ENCODE assay signal across 32 cellular contexts in genomic region chr9:135765416-135765815, GRCh38.
"Had no signal": no experiment of that assay in that cellular context is flagged by ENCODE, and none has a peak within 500 bp of the region (broad histone marks: within the 10 kb centered on the region; RNA-seq: fewer than 3 reads in every experiment).

No MANE protein-coding gene starts in this region.

- H3K36me3 ChIP-seq: adrenal gland, ascending aorta, brain microvascular endothelial cell, breast epithelium, cardiac muscle cell had no signal

- ATAC-seq: activated naive CD4-positive, alpha-beta T cell treated with anti-CD3 and anti-CD28 coated beads, Interleukin-2, amount 50 U/mL, for 72 hours; activated naive CD8-positive, alpha-beta T cell treated with anti-CD3 and anti-CD28 coated beads, Interleukin-2, amount 50 U/mL, for 24 hours; activated T-cell treated with anti-CD3 and anti-CD28 coated beads, Interleukin-2, amount 50 U/mL, for 4 hours; activated T-cell treated with anti-CD3 and anti-CD28 coated beads, Interleukin-2, amount 50 U/mL, for 72 hours; activated T-helper 17 cell treated with anti-CD3 and anti-CD28 coated beads, Interleukin-2, amount 50 U/mL, for 72 hours; body of pancreas had no signal

- H3K9me3 ChIP-seq: adrenal gland had no signal

- H3K4me1 ChIP-seq: adrenal gland, ascending aorta, body of pancreas, breast epithelium had no signal

- H3K27me3 ChIP-seq: adrenal gland, ascending aorta, body of pancreas, brain microvascular endothelial cell, cardiac muscle cell had no signal

- DNase-seq: activated effector memory CD4-positive, alpha-beta T cell treated with anti-CD3 and anti-CD28 coated beads, Interleukin-2, amount 50 U/mL, for 16 hours; activated effector memory CD4-positive, alpha-beta T cell treated with Interleukin-2 at 50 U/mL for 16 hours; activated gamma-delta T cell; activated gamma-delta T cell treated with Interleukin-2 at 50 U/mL for 16 hours; activated naive CD4-positive, alpha-beta T cell; activated naive CD4-positive, alpha-beta T cell treated with anti-CD3 and anti-CD28 coated beads for 36 hours; activated naive CD4-positive, alpha-beta T cell treated with anti-CD3 and anti-CD28 coated beads, Interleukin-2, amount 10 ng/mL, durations not matched to agents 7 days and 5 days; activated naive CD4-positive, alpha-beta T cell treated with anti-CD3 and anti-CD28 coated beads, Interleukin-2, amount 50 U/mL, for 16 hours; activated naive CD4-positive, alpha-beta T cell treated with Interleukin-2 at 50 U/mL for 16 hours; activated naive CD8-positive, alpha-beta T cell treated with anti-CD3 and anti-CD28 coated beads for 36 hours; activated naive CD8-positive, alpha-beta T cell treated with anti-CD3 and anti-CD28 coated beads, Interleukin-2, amount 10 ng/mL, durations not matched to agents 7 days and 5 days; activated naive CD8-positive, alpha-beta T cell treated with anti-CD3 and anti-CD28 coated beads, Interleukin-2, amount 50 U/mL, for 24 hours; activated T-cell treated with anti-CD3 and anti-CD28 coated beads, Interleukin-2, amount 50 U/mL, for 1 hour; activated T-cell treated with anti-CD3 and anti-CD28 coated beads, Interleukin-2, amount 50 U/mL, for 24 hours; activated T-cell treated with anti-CD3 and anti-CD28 coated beads, Interleukin-2, amount 50 U/mL, for 4 hours; activated T-cell treated with anti-CD3 and anti-CD28 coated beads, Interleukin-2, amount 50 U/mL, for 48 hours; activated T-cell treated with anti-CD3 and anti-CD28 coated beads, Interleukin-2, amount 50 U/mL, for 72 hours; adrenal gland; amniotic stem cell; amygdala; anterior cingulate cortex; aorta; body of pancreas; brain microvascular endothelial cell; caudate nucleus; central memory CD4-positive, alpha-beta T cell; cerebellar nuclear complex had no signal

- H3K27ac ChIP-seq: adrenal gland, ascending aorta, body of pancreas, brain microvascular endothelial cell, breast epithelium, cardiac muscle cell had no signal

- H3K4me3 ChIP-seq: adrenal gland, ascending aorta, body of pancreas, breast epithelium, cardiac muscle cell had no signal
